ENCODE assay signal across 8 cellular contexts in the genomic region with DNA sequence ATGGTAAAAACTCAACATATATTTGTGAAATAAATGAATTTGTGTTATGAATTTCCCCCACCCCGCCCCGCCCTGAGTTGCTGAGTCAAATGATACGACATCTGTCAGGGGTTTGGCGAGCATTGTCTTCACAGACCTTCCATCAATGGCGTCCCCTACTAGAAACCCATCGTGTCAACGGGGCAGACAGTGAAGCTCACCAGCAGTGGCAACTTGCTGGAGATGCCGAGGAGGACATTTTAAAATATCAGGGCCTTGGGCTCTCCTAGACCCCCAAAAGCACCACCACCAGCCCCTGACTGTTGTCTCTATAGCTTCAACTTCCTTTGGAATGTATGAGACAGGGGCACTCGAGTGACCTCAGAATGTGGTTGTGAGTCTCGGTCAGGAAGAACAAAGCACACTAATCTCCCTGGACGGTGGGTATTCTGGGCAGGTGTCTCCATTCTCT. TPM values are rescaled to one million over a fixed set of nuclear protein-coding genes. Genes with fewer than 3 reads are reported as not detected.
DNase-seq lines count a peak whose midpoint lies in the region; ATAC-seq lines count a peak whose summit lies in the region.

No MANE protein-coding gene starts in this region.

- no peaks in the 10 kb centered on the region for H3K9me3 ChIP-seq in CD8-positive, alpha-beta memory T cell (ENCODE audit: low read length)
- H3K9me3 ChIP-seq in iPS DF 6.9 (ENCODE audit: control insufficient read depth, insufficient read depth, low read length) = no peaks in the 10 kb centered on the region

- intact Hi-C loops in activated naive CD4-positive, alpha-beta T cell treated with anti-CD3 and anti-CD28 coated beads for 36 hours (cut with micrococcal nuclease) = loop anchor here (1.0 kb wide), 7 partner anchors 14 to 78 kb away; partner anchors contain the start of genes SLC3A2, STX5, TEX54 and TMEM179B

- ATAC-seq in GM21360 (IDR thresholded peaks at IDR 0.05; ENCODE audit: unreplicated experiment) (no peak), GM18907 (IDR thresholded peaks at IDR 0.05; ENCODE audit: unreplicated experiment) (no peak)

- H3K4me3 ChIP-seq in CD8-positive, alpha-beta memory T cell (ENCODE audit: low read length) = peak overlapping the region; percentile 70
- H3K4me3 ChIP-seq in iPS DF 6.9 (ENCODE audit: low read length) = peak overlapping the region; percentile 55; the same call in 1 of the 2 replicates
- H3K4me3 ChIP-seq in skin epidermis = peak overlapping the region; percentile 73 to 96 (median 92)

- no CpG with 5 or more reads among the region's 11 CpGs for WGBS in iPS DF 6.9 (ENCODE audit: insufficient coverage, insufficient read length)

- H3K9me3 Mint-ChIP-seq in CD8-positive, alpha-beta memory T cell = no peaks in the 10 kb centered on the region
- H3K9me3 Mint-ChIP-seq in activated naive CD4-positive, alpha-beta T cell treated with anti-CD3 and anti-CD28 coated beads for 36 hours = no peaks in the 10 kb centered on the region

- CTCF ChIA-PET in CD8-positive, alpha-beta memory T cell (lab: Charles Lee) = interaction anchor here (0.7 to 3.4 kb wide), 7 partner anchors 9 to 75 kb away, joined by 3 to 20 read pairs (median 3); partner anchors contain the start of genes POLR2G, SLC3A2, STX5 and TMEM179B
- CTCF ChIA-PET in activated naive CD4-positive, alpha-beta T cell treated with anti-CD3 and anti-CD28 coated beads for 36 hours (lab: Charles Lee) = interaction anchor here (0.6 to 1.8 kb wide), 6 partner anchors 18 to 412 kb away, joined by 3 to 12 read pairs (median 4); partner anchors contain the start of gene SLC3A2

- H3K4me1 ChIP-seq in CD8-positive, alpha-beta memory T cell (ENCODE audit: insufficient read depth, low read length) = peaks cover 26% of the 10 kb centered on the region
- no peaks in the 10 kb centered on the region for H3K4me1 ChIP-seq in iPS DF 6.9 (ENCODE audit: control insufficient read depth, insufficient read depth, low read length)

- no peak for DNase-seq in CD8-positive, alpha-beta memory T cell
- DNase-seq in LHCN-M2 (ENCODE audit: low read depth) = peak; percentile 32
- peak; percentile 36 for DNase-seq in activated naive CD4-positive, alpha-beta T cell treated with anti-CD3 and anti-CD28 coated beads for 36 hours
- DNase-seq in iPS DF 6.9 (ENCODE audit: low read depth, low spot score) = no peak
- no peak for DNase-seq in superior temporal gyrus (ENCODE audit: extremely low spot score)

- peak overlapping the region; percentile 87 to 99 (median 96) for H3K27ac Mint-ChIP-seq in CD8-positive, alpha-beta memory T cell
- H3K27ac Mint-ChIP-seq in activated naive CD4-positive, alpha-beta T cell treated with anti-CD3 and anti-CD28 coated beads for 36 hours = peak overlapping the region; percentile 94

- H3K27me3 Mint-ChIP-seq in CD8-positive, alpha-beta memory T cell = peaks cover 0 to 3% of the 10 kb centered on the region in 2 donors
- no peaks in the 10 kb centered on the region for H3K27me3 Mint-ChIP-seq in activated naive CD4-positive, alpha-beta T cell treated with anti-CD3 and anti-CD28 coated beads for 36 hours (ENCODE audit: low read depth)

- no peaks in the 10 kb centered on the region for H3K27me3 ChIP-seq in CD8-positive, alpha-beta memory T cell (ENCODE audit: insufficient read depth, low read length, poor library complexity, severe bottlenecking)
- no peaks in the 10 kb centered on the region for H3K27me3 ChIP-seq in iPS DF 6.9 (ENCODE audit: control insufficient read depth, insufficient read depth, low read length)

- peaks cover 0 to 43% (median 5%) of the 10 kb centered on the region in 3 donors for H3K36me3 Mint-ChIP-seq in CD8-positive, alpha-beta memory T cell
- peaks cover 23% of the 10 kb centered on the region for H3K36me3 Mint-ChIP-seq in activated naive CD4-positive, alpha-beta T cell treated with anti-CD3 and anti-CD28 coated beads for 36 hours (ENCODE audit: low read depth)

- H3K4me3 Mint-ChIP-seq in CD8-positive, alpha-beta memory T cell = peak overlapping the region; percentile 96 to 99 (median 99)
- peak overlapping the region; percentile 95 for H3K4me3 Mint-ChIP-seq in activated naive CD4-positive, alpha-beta T cell treated with anti-CD3 and anti-CD28 coated beads for 36 hours

- H3K36me3 ChIP-seq in CD8-positive, alpha-beta memory T cell (ENCODE audit: insufficient read depth, low read length) = peaks cover 21% of the 10 kb centered on the region
- H3K36me3 ChIP-seq in iPS DF 6.9 (ENCODE audit: control insufficient read depth, insufficient read depth, low read length) = peaks cover 11% of the 10 kb centered on the region

- peaks cover 26 to 44% (median 30%) of the 10 kb centered on the region in 3 donors for H3K4me1 Mint-ChIP-seq in CD8-positive, alpha-beta memory T cell
- peaks cover 28% of the 10 kb centered on the region for H3K4me1 Mint-ChIP-seq in activated naive CD4-positive, alpha-beta T cell treated with anti-CD3 and anti-CD28 coated beads for 36 hours (ENCODE audit: low read depth)

- POLR2A ChIA-PET in CD8-positive, alpha-beta memory T cell (lab: Charles Lee) = interaction anchor here (0.6 to 2.1 kb wide), 16 partner anchors 9 to 159 kb away, joined by 3 to 21 read pairs (median 6); partner anchors contain the start of genes GANAB, HNRNPUL2, SLC3A2 and STX5

- peak overlapping the region; percentile 95 for H3K27ac ChIP-seq in CD8-positive, alpha-beta memory T cell (ENCODE audit: low read depth, low read length)
- H3K27ac ChIP-seq in iPS DF 6.9 (ENCODE audit: low read length) (no peak overlapping the region), skin epidermis (peak overlapping the region in 20 of 21 experiments; percentile 52 to 98 (median 92))

RNA-seq across cellular contexts. Expression of gene NXF1, which starts 0.8 kb away (rescaled TPM):
- total RNA-seq in CD8-positive, alpha-beta memory T cell = 100 to 1,000 TPM; 112 to 126 TPM
- polyA plus RNA-seq in CD8-positive, alpha-beta memory T cell = 81.2 TPM
- 34.2 and 39.6 TPM in 2 replicates for total RNA-seq in LHCN-M2 (2014; rRNA removed)
- 31.4 TPM for polyA plus RNA-seq in LHCN-M2 (2012)
- 10 to 100 TPM; 44.6 to 46.0 TPM for total RNA-seq in activated naive CD4-positive, alpha-beta T cell treated with anti-CD3 and anti-CD28 coated beads for 36 hours

RNA-seq across cellular contexts. Expression of gene TMEM223, which starts 14.2 kb away (rescaled TPM):
- total RNA-seq in CD8-positive, alpha-beta memory T cell = 10 to 100 TPM; 13.0 to 14.6 TPM
- polyA plus RNA-seq in CD8-positive, alpha-beta memory T cell = 56.0 TPM
- 26.9 and 32.6 TPM in 2 replicates for total RNA-seq in LHCN-M2 (2014; rRNA removed)
- polyA plus RNA-seq in LHCN-M2 (2012) = 16.8 TPM
- 1 to 10 TPM; 7.0 to 7.7 TPM for total RNA-seq in activated naive CD4-positive, alpha-beta T cell treated with anti-CD3 and anti-CD28 coated beads for 36 hours

RNA-seq across cellular contexts. Expression of gene TMEM179B, which starts 18.8 kb away (rescaled TPM):
- 10 to 100 TPM; 46.4 to 49.2 TPM for total RNA-seq in CD8-positive, alpha-beta memory T cell
- 135 TPM for polyA plus RNA-seq in CD8-positive, alpha-beta memory T cell
- total RNA-seq in LHCN-M2 (2014; rRNA removed) = 53.6 and 78.5 TPM in 2 replicates
- polyA plus RNA-seq in LHCN-M2 (2012) = 75.7 TPM
- 10 to 100 TPM; 13.9 to 15.2 TPM for total RNA-seq in activated naive CD4-positive, alpha-beta T cell treated with anti-CD3 and anti-CD28 coated beads for 36 hours

RNA-seq across cellular contexts. Expression of gene STX5, which starts 25.8 kb away (rescaled TPM):
- total RNA-seq in CD8-positive, alpha-beta memory T cell = 10 to 100 TPM; 34.7 to 35.3 TPM
- polyA plus RNA-seq in CD8-positive, alpha-beta memory T cell = 37.2 TPM
- total RNA-seq in LHCN-M2 (2014; rRNA removed) = 21.5 and 25.2 TPM in 2 replicates
- polyA plus RNA-seq in LHCN-M2 (2012) = 38.1 TPM
- total RNA-seq in activated naive CD4-positive, alpha-beta T cell treated with anti-CD3 and anti-CD28 coated beads for 36 hours = 10 to 100 TPM; 22.7 to 23.0 TPM

RNA-seq across cellular contexts. Expression of gene TEX54, which starts 26.6 kb away (rescaled TPM):
- total RNA-seq in CD8-positive, alpha-beta memory T cell = under 1 TPM in 1 of 2 experiments, not detected in 1; 0.50 TPM
- polyA plus RNA-seq in CD8-positive, alpha-beta memory T cell = 0.66 TPM
- total RNA-seq in LHCN-M2 (2014; rRNA removed) = not detected in 2 replicates
- polyA plus RNA-seq in LHCN-M2 (2012) = 0.35 TPM
- total RNA-seq in activated naive CD4-positive, alpha-beta T cell treated with anti-CD3 and anti-CD28 coated beads for 36 hours = not detected

Comparison
In these comparisons a context has a peak if more than half of its experiments do, and no peak if none do; other contexts are left out.
1. DNase-seq: peak in LHCN-M2 (single experiment) and activated naive CD4-positive, alpha-beta T cell treated with anti-CD3 and anti-CD28 coated beads for 36 hours (single experiment); none in CD8-positive, alpha-beta memory T cell (0 of 5), iPS DF 6.9 (single experiment) and superior temporal gyrus (single experiment).
2. Peak in every context shown above with its lines, with median percentiles within 50 percentile points of each other: H3K4me3 ChIP-seq.